Comparison of ENCODE assay signal across 35 cellular contexts in the genomic region with DNA sequence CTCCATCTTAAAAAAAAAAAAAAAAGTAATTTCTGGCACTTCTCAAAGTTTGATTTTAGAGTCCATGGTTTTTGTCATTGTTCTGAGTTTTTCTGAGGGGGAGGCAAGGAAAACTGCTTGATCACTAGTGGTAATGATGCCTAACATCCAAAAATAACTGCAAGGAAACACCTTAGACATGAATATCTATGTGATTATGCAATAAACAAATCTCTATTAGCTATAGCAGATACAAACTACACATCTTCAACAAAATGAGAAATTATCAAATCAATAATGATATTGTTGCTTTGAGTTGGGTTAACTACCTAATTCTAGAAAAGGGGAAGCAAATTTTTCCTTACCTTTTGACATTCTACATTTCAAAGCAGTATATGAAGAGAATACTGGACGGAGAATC.
"Had no signal": no experiment of that assay in that cellular context is flagged by ENCODE, and none has a peak within 500 bp of the region (broad histone marks: within the 10 kb centered on the region; RNA-seq: fewer than 3 reads in every experiment).

No MANE protein-coding gene starts in this region.

- H3K36me3 ChIP-seq: MG63 had no signal

- DNase-seq: Karpas-422, Kasumi-1, MG63, MM.1S, MV-4-11, NCI-H1048, NCI-H1092, NCI-H1092 treated with DMSO at 0.1 percent for 48 hours, NCI-H1105, NCI-H1105 treated with DMSO at 0.1 percent for 48 hours, NCI-H1417, NCI-H1417 treated with DMSO at 0.1 percent for 48 hours, NCI-H1436, NCI-H1436 treated with DMSO at 0.1 percent for 48 hours, NCI-H146, NCI-H1694, NCI-H1694 treated with DMSO at 0.1 percent for 48 hours, NCI-H187, NCI-H187 treated with DMSO at 0.1 percent for 48 hours, NCI-H1930, NCI-H2029, NCI-H2029 treated with DMSO at 0.1 percent for 48 hours, NCI-H2081, NCI-H2081 treated with DMSO at 0.1 percent for 48 hours, NCI-H2107, NCI-H2171, NCI-H2171 treated with DMSO at 0.1 percent for 48 hours, NCI-H2227 treated with DMSO at 0.1 percent for 48 hours, NCI-H226, NCI-H345, NCI-H446, NCI-H446 treated with DMSO at 0.1 percent for 48 hours, NCI-H510A, NCI-H510A treated with DMSO at 0.1 percent for 48 hours, NCI-H524 had no signal

- H3K4me3 ChIP-seq: MG63 had no signal

- H3K9me3 ChIP-seq: MG63 had no signal

- H3K27me3 ChIP-seq: MG63 had no signal
